Comparison of ENCODE assay signal across 8 cellular contexts in the genomic region with DNA sequence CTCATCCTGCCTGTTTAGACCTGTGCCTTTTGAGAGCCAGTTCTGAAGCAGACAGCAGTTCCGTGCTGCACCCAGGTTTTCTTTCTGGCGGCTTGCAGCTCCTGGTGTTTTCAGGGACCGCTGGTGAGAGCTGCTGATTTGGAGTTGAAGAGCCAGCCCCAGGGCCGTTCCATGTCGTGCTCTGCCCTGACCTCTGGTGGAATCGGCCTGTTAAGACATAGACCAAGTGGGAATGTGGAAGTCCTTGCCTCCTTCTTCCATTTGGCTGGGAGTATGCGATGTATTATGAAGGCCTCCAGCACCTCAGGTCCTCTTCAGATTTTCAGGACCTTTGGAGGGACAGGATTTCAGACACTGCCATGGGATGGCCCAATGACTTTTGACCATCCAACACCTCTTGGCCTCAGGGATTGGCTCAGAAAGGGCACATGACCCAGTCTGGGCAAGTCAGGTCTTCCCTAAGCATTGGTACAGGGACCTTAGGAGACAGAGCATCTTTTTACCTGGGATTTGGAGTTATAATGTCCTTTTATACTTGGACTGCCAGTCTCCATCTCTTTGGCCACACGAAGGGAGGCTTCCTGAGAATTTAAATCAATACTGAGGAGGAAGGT.
DNase-seq lines count a peak whose midpoint lies in the region; ATAC-seq, FAIRE-seq and TF ChIP-seq lines count a peak whose summit lies in the region.

No MANE protein-coding gene starts in this region.

- TF ChIP-seq CTCF in activated CD8-positive, alpha-beta T cell treated with anti-CD3 and anti-CD28 coated beads for 36 hours (IDR thresholded peaks at IDR 0.05): peak; percentile 65
- TF ChIP-seq CTCF in endodermal cell (conservative IDR thresholded peaks at IDR 0.05) (peak; percentile 87), mesothelial cell of epicardium (IDR thresholded peaks at IDR 0.05; ENCODE audit: unreplicated experiment) (peak; percentile 65)

- ATAC-seq in HG03045 (IDR thresholded peaks at IDR 0.05; ENCODE audit: unreplicated experiment): peak; percentile 79
- ATAC-seq in activated CD8-positive, alpha-beta T cell treated with anti-CD3 and anti-CD28 coated beads for 36 hours: peak; percentile 91
- peak; percentile 84 for ATAC-seq in stimulated activated memory B cell treated with anti-CD40 and anti-IgM and Interleukin-4, amounts not matched to agents 10 μg/mL and 1 μg/mL and 100 μg/mL, for 72 hours

- intact Hi-C loops in activated CD8-positive, alpha-beta T cell treated with anti-CD3 and anti-CD28 coated beads for 36 hours (cut with micrococcal nuclease): loop anchor here (5.0 kb wide), 2 partner anchors 178 to 233 kb away; no protein-coding TSS in a partner anchor

- H3K4me3 ChIP-seq in endodermal cell (ENCODE audit: low read length): no peak overlapping the region

- FAIRE-seq in GM12892 (lab: Jason Lieb, UNC): no peak

- TF ChIP-seq POLR2A in GM12892 (IDR thresholded peaks at IDR 0.05; ENCODE audit: low read depth, low read length): no peak

- H3K27ac Mint-ChIP-seq in activated CD8-positive, alpha-beta T cell treated with anti-CD3 and anti-CD28 coated beads for 36 hours: no peak overlapping the region
- H3K27ac Mint-ChIP-seq in endodermal cell: no peak overlapping the region
- no peak overlapping the region for H3K27ac Mint-ChIP-seq in mesothelial cell of epicardium
- H3K27ac Mint-ChIP-seq in stimulated activated memory B cell treated with anti-CD40 and anti-IgM and Interleukin-4, amounts not matched to agents 10 μg/mL and 1 μg/mL and 100 μg/mL, for 72 hours: no peak overlapping the region

- H3K27me3 ChIP-seq in endodermal cell (ENCODE audit: control insufficient read depth, insufficient read depth, low read length, poor library complexity, severe bottlenecking): no peaks in the 10 kb centered on the region

- peaks cover 19% of the 10 kb centered on the region for H3K27me3 Mint-ChIP-seq in activated CD8-positive, alpha-beta T cell treated with anti-CD3 and anti-CD28 coated beads for 36 hours
- H3K27me3 Mint-ChIP-seq in endodermal cell (ENCODE audit: insufficient read depth): no peaks in the 10 kb centered on the region
- no peaks in the 10 kb centered on the region for H3K27me3 Mint-ChIP-seq in mesothelial cell of epicardium (ENCODE audit: low read depth)
- peaks cover 10% of the 10 kb centered on the region for H3K27me3 Mint-ChIP-seq in stimulated activated memory B cell treated with anti-CD40 and anti-IgM and Interleukin-4, amounts not matched to agents 10 μg/mL and 1 μg/mL and 100 μg/mL, for 72 hours

- no peaks in the 10 kb centered on the region for H3K9me3 Mint-ChIP-seq in activated CD8-positive, alpha-beta T cell treated with anti-CD3 and anti-CD28 coated beads for 36 hours
- H3K9me3 Mint-ChIP-seq in endodermal cell (no peaks in the 10 kb centered on the region), mesothelial cell of epicardium (no peaks in the 10 kb centered on the region)
- no peaks in the 10 kb centered on the region for H3K9me3 Mint-ChIP-seq in stimulated activated memory B cell treated with anti-CD40 and anti-IgM and Interleukin-4, amounts not matched to agents 10 μg/mL and 1 μg/mL and 100 μg/mL, for 72 hours

- POLR2A ChIA-PET in activated CD8-positive, alpha-beta T cell treated with anti-CD3 and anti-CD28 coated beads for 36 hours (lab: Charles Lee): interaction anchor here (0.9 kb wide), 1 partner anchor 104 kb away, joined by 3 read pairs; no protein-coding TSS in a partner anchor

- WGBS in endodermal cell (ENCODE audit: insufficient coverage in 1 of 2, insufficient read length in 1 of 2), 2 experiments: 30 to 50% methylated on average over 2 to 8 of the region's 8 CpGs

- no peaks in the 10 kb centered on the region for H3K4me1 ChIP-seq in endodermal cell (ENCODE audit: control insufficient read depth, insufficient read depth, low read length)

- no peak overlapping the region for H3K4me3 Mint-ChIP-seq in activated CD8-positive, alpha-beta T cell treated with anti-CD3 and anti-CD28 coated beads for 36 hours
- H3K4me3 Mint-ChIP-seq in endodermal cell (no peak overlapping the region), mesothelial cell of epicardium (no peak overlapping the region)
- H3K4me3 Mint-ChIP-seq in stimulated activated memory B cell treated with anti-CD40 and anti-IgM and Interleukin-4, amounts not matched to agents 10 μg/mL and 1 μg/mL and 100 μg/mL, for 72 hours: no peak overlapping the region

- H3K4me1 Mint-ChIP-seq in activated CD8-positive, alpha-beta T cell treated with anti-CD3 and anti-CD28 coated beads for 36 hours (ENCODE audit: low read depth): peaks cover 12% of the 10 kb centered on the region
- H3K4me1 Mint-ChIP-seq in endodermal cell (peaks cover 7% of the 10 kb centered on the region), mesothelial cell of epicardium (peaks cover 10% of the 10 kb centered on the region)
- H3K4me1 Mint-ChIP-seq in stimulated activated memory B cell treated with anti-CD40 and anti-IgM and Interleukin-4, amounts not matched to agents 10 μg/mL and 1 μg/mL and 100 μg/mL, for 72 hours: no peaks in the 10 kb centered on the region

- no peaks in the 10 kb centered on the region for H3K36me3 Mint-ChIP-seq in activated CD8-positive, alpha-beta T cell treated with anti-CD3 and anti-CD28 coated beads for 36 hours (ENCODE audit: low read depth)
- H3K36me3 Mint-ChIP-seq in endodermal cell (ENCODE audit: low read depth) (no peaks in the 10 kb centered on the region), mesothelial cell of epicardium (no peaks in the 10 kb centered on the region)
- H3K36me3 Mint-ChIP-seq in stimulated activated memory B cell treated with anti-CD40 and anti-IgM and Interleukin-4, amounts not matched to agents 10 μg/mL and 1 μg/mL and 100 μg/mL, for 72 hours: no peaks in the 10 kb centered on the region

- no peaks in the 10 kb centered on the region for H3K9me3 ChIP-seq in endodermal cell (ENCODE audit: control insufficient read depth, low read length)

- H3K9ac ChIP-seq in endodermal cell (ENCODE audit: extremely low read depth, low read length, poor library complexity, severe bottlenecking): no peak overlapping the region

- CTCF ChIA-PET in activated CD8-positive, alpha-beta T cell treated with anti-CD3 and anti-CD28 coated beads for 36 hours (lab: Charles Lee): interaction anchor here (0.6 to 3.0 kb wide), 25 partner anchors 9 to 234 kb away, joined by 3 to 29 read pairs (median 3); a partner anchor contains a TSS

- no peaks in the 10 kb centered on the region for H3K36me3 ChIP-seq in endodermal cell (ENCODE audit: control insufficient read depth, insufficient read depth, low read length)

- peak; percentile 64 for DNase-seq in A172 (ENCODE audit: low spot score)
- DNase-seq in GM12892 (ENCODE audit: insufficient read length): peak; percentile 31
- DNase-seq in NCI-H510A treated with DMSO at 0.1 percent for 48 hours (lab: John Stamatoyannopoulos, UW): peak; percentile 45
- peak; percentile 58 for DNase-seq in activated CD8-positive, alpha-beta T cell treated with anti-CD3 and anti-CD28 coated beads for 36 hours
- DNase-seq in endodermal cell: peak; percentile 96
- peak; percentile 32 to 60 for DNase-seq in mesothelial cell of epicardium (ENCODE audit: low spot score in 2 of 2, unreplicated experiment in 2 of 2)

- H3K27ac ChIP-seq in endodermal cell (ENCODE audit: low read depth, low read length): no peak overlapping the region

Comparison
In these comparisons a context has a peak if more than half of its experiments do, and no peak if none do; other contexts are left out.
1. DNase-seq: peak in every context shown above with its lines; median percentile 96 in endodermal cell; 64 in A172; 58 in activated CD8-positive, alpha-beta T cell treated with anti-CD3 and anti-CD28 coated beads for 36 hours; 46 in mesothelial cell of epicardium; 45 in NCI-H510A treated with DMSO at 0.1 percent for 48 hours; 31 in GM12892.